ENCODE assay signal across 32 cellular contexts in the genomic region with DNA sequence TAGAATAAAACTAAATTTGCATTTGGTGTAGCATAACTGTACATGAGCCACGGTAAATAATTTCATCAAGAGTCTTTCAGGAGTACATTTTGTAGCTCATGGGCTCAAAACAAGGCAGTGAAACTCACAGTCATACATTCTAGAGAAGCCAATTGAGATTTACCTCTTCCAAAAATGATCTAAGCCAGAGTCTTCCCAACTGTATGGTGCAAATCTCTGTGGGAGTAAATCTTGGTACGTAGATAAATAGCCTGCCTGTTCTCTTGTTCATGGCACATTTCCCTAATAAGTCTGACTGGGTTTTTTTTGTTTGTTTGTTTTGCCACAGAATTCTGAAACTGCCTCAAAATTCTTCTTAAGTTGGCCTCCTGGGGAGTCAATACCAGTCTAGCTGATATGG.
"Had no signal": no experiment of that assay in that cellular context is flagged by ENCODE, and none has a peak within 500 bp of the region (broad histone marks: within the 10 kb centered on the region; RNA-seq: fewer than 3 reads in every experiment).

No MANE protein-coding gene starts in this region.

- H3K27me3 ChIP-seq: ascending aorta, body of pancreas, breast epithelium had no signal

- ATAC-seq: activated T-cell treated with anti-CD3 and anti-CD28 coated beads, Interleukin-2, amount 50 U/mL, for 4 hours; body of pancreas; K562; Panc1; SK-N-SH treated with all-trans-retinoic acid at 6 μM for 48 hours had no signal

- H3K27ac Mint-ChIP-seq: activated B cell treated with CpG ODN at 0.5 μM for 24 hours; activated CD4-positive, alpha-beta memory T cell treated with anti-CD3 and anti-CD28 coated beads for 36 hours; activated naive CD8-positive, alpha-beta T cell treated with anti-CD3 and anti-CD28 coated beads for 36 hours; activated T-helper 1 cell treated with anti-CD3 and anti-CD28 coated beads, Interleukin-12 subunit alpha, Interleukin-12 subunit beta, Interleukin-2, Interleukin-4 antibody, amounts not matched to agents 30 ng/mL and 10 ng/mL and 1 ng/mL, durations not matched to agents 14 hours and 24 hours and 36 hours had no signal

- H3K9me3 ChIP-seq: ascending aorta, body of pancreas, breast epithelium had no signal

- H3K4me1 ChIP-seq: ascending aorta, body of pancreas, breast epithelium had no signal

- H3K4me3 ChIP-seq: ascending aorta, body of pancreas, breast epithelium, K562 had no signal

- H3K4me1 Mint-ChIP-seq: activated B cell treated with CpG ODN at 0.5 μM for 24 hours; activated naive CD8-positive, alpha-beta T cell treated with anti-CD3 and anti-CD28 coated beads for 36 hours had no signal

- DNase-seq: activated B cell treated with CpG ODN at 0.5 μM for 24 hours; activated CD4-positive, alpha-beta memory T cell treated with anti-CD3 and anti-CD28 coated beads for 36 hours; activated CD4-positive, alpha-beta T cell treated with anti-CD3 and anti-CD28 coated beads for 4 hours; activated CD4-positive, alpha-beta T cell treated with anti-CD3 and anti-CD28 coated beads, Interleukin-2, amount 50 U/mL, for 1 hour; activated CD4-positive, CD25-positive, alpha-beta regulatory T cell treated with anti-CD3 and anti-CD28 coated beads, Interleukin-2, amount 50 U/mL, for 72 hours; activated CD8-positive, alpha-beta memory T cell treated with anti-CD3 and anti-CD28 coated beads, Interleukin-2, amount 50 U/mL, for 4 hours; activated effector memory CD4-positive, alpha-beta T cell treated with Interleukin-2 at 50 U/mL for 16 hours; activated naive CD4-positive, alpha-beta T cell treated with anti-CD3 and anti-CD28 coated beads, Interleukin-2, amount 50 U/mL, for 16 hours; activated naive CD8-positive, alpha-beta T cell treated with anti-CD3 and anti-CD28 coated beads for 36 hours; activated T-cell treated with anti-CD3 and anti-CD28 coated beads for 4 hours; activated T-cell treated with anti-CD3 and anti-CD28 coated beads, Interleukin-2, amount 50 U/mL, for 4 hours; amygdala; body of pancreas; caudate nucleus; IMR-90; NCI-H1105; NCI-H1436; NCI-H1694 treated with DMSO at 0.1 percent for 48 hours; NCI-H2029; NCI-H2107; NCI-H2171; NCI-H69; SIG-M5; T-helper 1 cell; T-helper 2 cell; T-helper 9 cell had no signal

- H3K36me3 Mint-ChIP-seq: activated CD4-positive, alpha-beta memory T cell treated with anti-CD3 and anti-CD28 coated beads for 36 hours; activated naive CD8-positive, alpha-beta T cell treated with anti-CD3 and anti-CD28 coated beads for 36 hours had no signal

- H3K27me3 Mint-ChIP-seq: activated B cell treated with CpG ODN at 0.5 μM for 24 hours; activated CD4-positive, alpha-beta memory T cell treated with anti-CD3 and anti-CD28 coated beads for 36 hours; activated naive CD8-positive, alpha-beta T cell treated with anti-CD3 and anti-CD28 coated beads for 36 hours had no signal

- H3K36me3 ChIP-seq: ascending aorta, breast epithelium had no signal

- H3K9me3 Mint-ChIP-seq: activated naive CD8-positive, alpha-beta T cell treated with anti-CD3 and anti-CD28 coated beads for 36 hours; activated T-cell treated with anti-CD3 and anti-CD28 coated beads, Interleukin-2, amount 50 U/mL, for 4 hours; activated T-helper 1 cell treated with anti-CD3 and anti-CD28 coated beads, Interleukin-12 subunit alpha, Interleukin-12 subunit beta, Interleukin-2, Interleukin-4 antibody, amounts not matched to agents 30 ng/mL and 10 ng/mL and 1 ng/mL, durations not matched to agents 14 hours and 24 hours and 36 hours had no signal

- H3K4me3 Mint-ChIP-seq: activated B cell treated with CpG ODN at 0.5 μM for 24 hours; activated CD4-positive, alpha-beta memory T cell treated with anti-CD3 and anti-CD28 coated beads for 36 hours; activated naive CD8-positive, alpha-beta T cell treated with anti-CD3 and anti-CD28 coated beads for 36 hours; activated T-cell treated with anti-CD3 and anti-CD28 coated beads, Interleukin-2, amount 50 U/mL, for 4 hours; activated T-helper 1 cell treated with anti-CD3 and anti-CD28 coated beads, Interleukin-12 subunit alpha, Interleukin-12 subunit beta, Interleukin-2, Interleukin-4 antibody, amounts not matched to agents 30 ng/mL and 10 ng/mL and 1 ng/mL, durations not matched to agents 14 hours and 24 hours and 36 hours had no signal
